8 cellular contexts compared by ENCODE assay signal in the genomic region with DNA sequence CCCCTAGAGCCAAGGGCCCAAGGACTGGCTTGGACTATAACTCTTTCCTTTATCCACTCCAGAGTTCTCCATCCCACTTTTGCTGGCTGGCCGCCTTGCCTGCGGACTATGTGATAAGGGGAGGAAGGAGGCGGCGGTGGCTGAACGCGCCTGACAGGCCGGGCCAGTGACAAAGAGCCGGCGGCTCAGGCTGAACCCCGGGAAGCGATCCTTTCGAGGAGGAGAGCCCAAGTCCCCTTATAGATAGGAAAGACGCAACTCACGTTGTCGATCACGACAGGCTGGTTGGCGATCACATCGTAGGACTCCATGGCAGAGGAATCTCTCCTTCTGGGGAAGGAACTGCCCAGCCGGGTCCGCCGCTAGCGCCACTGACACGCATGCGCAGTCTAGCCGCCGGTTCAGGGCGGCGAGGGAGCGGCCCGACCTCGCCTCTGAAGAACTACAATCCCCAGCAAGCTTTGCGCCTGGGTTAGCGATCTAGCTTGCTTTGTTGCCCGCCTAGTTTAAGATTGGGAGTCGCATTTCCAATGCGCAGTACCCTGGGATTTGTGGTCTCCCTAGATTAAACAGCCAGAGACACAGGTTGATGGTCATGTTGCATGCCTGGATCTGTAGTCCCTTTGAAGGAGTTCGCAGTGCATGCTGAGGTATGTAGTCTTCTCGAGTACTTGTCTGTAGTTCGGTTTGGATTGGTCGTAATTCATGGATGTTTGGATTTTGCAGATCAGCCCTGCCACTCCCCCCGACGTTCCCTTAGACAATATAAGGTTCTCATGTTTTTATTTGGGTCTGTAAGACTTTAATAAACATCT. TPM values are rescaled to one million over a fixed set of nuclear protein-coding genes. Genes with fewer than 3 reads are reported as not detected.
DNase-seq lines count a peak whose midpoint lies in the region; ATAC-seq and FAIRE-seq lines count a peak whose summit lies in the region.

A gene (minus strand): TSS at position 376 of the 815 bp plus-strand sequence. CDS start 65 bp downstream, at position 311.

- H3K4me3 Mint-ChIP-seq in effector memory CD8-positive, alpha-beta T cell = no peak within 1 kb of the TSS

- ATAC-seq in GM21367 (IDR thresholded peaks at IDR 0.05; ENCODE audit: unreplicated experiment) = peak; percentile 40
- ATAC-seq in effector memory CD8-positive, alpha-beta T cell (replicated peaks) = peak; percentile 55

- H3K27me3 Mint-ChIP-seq in effector memory CD8-positive, alpha-beta T cell = no peaks in the 10 kb centered on the region

- peak; percentile 86 for DNase-seq in COR-L47 (lab: John Stamatoyannopoulos, UW)
- peak; percentile 96 for DNase-seq in HTR-8/SVneo (ENCODE audit: insufficient read length, low spot score)
- peak; percentile 99 for DNase-seq in NOMO-1 treated with DMSO at 0.1 percent for 48 hours (lab: John Stamatoyannopoulos, UW; ENCODE audit: unreplicated experiment)
- peak; percentile 90 for DNase-seq in activated CD8-positive, alpha-beta memory T cell treated with anti-CD3 and anti-CD28 coated beads for 4 hours (ENCODE audit: low read depth in 2 of 2)
- peak; percentile 93 to 95 (median 95) for DNase-seq in effector memory CD8-positive, alpha-beta T cell
- DNase-seq in lung microvascular endothelial cell (ENCODE audit: low read depth in 2 of 2) = peak; percentile 100
- peak; percentile 88 to 91 (median 88) for DNase-seq in stimulated activated CD4-positive, alpha-beta T cell treated with anti-CD3 and anti-CD28 coated beads, TNF-alpha, amount 100 ng/mL, for 48 hours (ENCODE audit: low read depth in 3 of 3)

- H3K4me1 Mint-ChIP-seq in effector memory CD8-positive, alpha-beta T cell (ENCODE audit: low read depth in 2 of 2) = peaks cover 28 to 45% of the 10 kb centered on the region in 2 donors

- peaks cover 7% of the 10 kb centered on the region for H3K36me3 Mint-ChIP-seq in effector memory CD8-positive, alpha-beta T cell (ENCODE audit: insufficient read depth)

- H3K27ac Mint-ChIP-seq in effector memory CD8-positive, alpha-beta T cell = peak within 1 kb of the TSS in 1 of 2 donors; percentile 92

- H3K9me3 Mint-ChIP-seq in effector memory CD8-positive, alpha-beta T cell = no peaks in the 10 kb centered on the region

- peak; percentile 86 for FAIRE-seq in HTR-8/SVneo (lab: Jason Lieb, UNC)

RNA-seq across cellular contexts. Expression of the gene that starts here (rescaled TPM):
- 141 and 159 TPM in 2 replicates for total RNA-seq in lung microvascular endothelial cell

Comparison
In these comparisons a context has a peak if more than half of its experiments do, and no peak if none do; other contexts are left out.
1. Peak in every context shown above with its lines: DNase-seq and ATAC-seq.